Comparison of ENCODE assay signal across 8 cellular contexts in genomic region chr14:75981826-75982723, GRCh38. TPM values are rescaled to one million over a fixed set of nuclear protein-coding genes. Genes with fewer than 3 reads are reported as not detected.
DNase-seq lines count a peak whose midpoint lies in the region; ATAC-seq and TF ChIP-seq lines count a peak whose summit lies in the region.

TGFB3 (minus strand) TSS chr14:75981995; CDS start chr14:75980893, 1,102 bp downstream.

- H3K27ac ChIP-seq in cingulate gyrus (ENCODE audit: low read depth, low read length) = peak within 1 kb of the TSS; percentile 84

- peak; percentile 75 for TF ChIP-seq CTCF in GM13977 (IDR thresholded peaks at IDR 0.05; ENCODE audit: extremely low read depth, insufficient read depth, missing control alignments)

- intact Hi-C loops in left colon (cut with DNase I, micrococcal nuclease) = loop anchor here in 1 of 2 donors (5.0 kb wide), 1 partner anchor 190 kb away; no protein-coding TSS in a partner anchor

- DNase-seq in GM13977 (ENCODE audit: low spot score) = peak; percentile 85
- peak; percentile 76 for DNase-seq in NCI-H510A (lab: John Stamatoyannopoulos, UW)
- DNase-seq in activated CD4-positive, alpha-beta T cell treated with anti-CD3 and anti-CD28 coated beads for 48 hours = peak; percentile 80
- peak; percentile 73 to 87 for DNase-seq in left colon
- peak; percentile 48 to 66 for DNase-seq in stimulated activated CD4-positive, alpha-beta T cell treated with anti-CD3 and anti-CD28 coated beads, Interleukin-15, amount 100 ng/mL, for 48 hours (ENCODE audit: low read depth in 2 of 2)
- DNase-seq in NK-92 (lab: John Stamatoyannopoulos, UW; ENCODE audit: unreplicated experiment) = no peak

- in situ Hi-C loops in GM13977 (cut with MboI; ENCODE audit: low pct_unique_long_range_greater_than_20kb, low sequenced_read_pairs, unreplicated experiment) = loop anchor here (10.0 kb wide), 1 partner anchor 267 kb away; no protein-coding TSS in a partner anchor

- ATAC-seq in HG03280 (IDR thresholded peaks at IDR 0.05; ENCODE audit: unreplicated experiment) (peak; percentile 50), left colon (peak; percentile 73)

RNA-seq across cellular contexts. Expression of gene TGFB3, which starts in this region (rescaled TPM):
- total RNA-seq in left colon = 1 to 10 TPM; 4.5 to 5.9 TPM
